10 cellular contexts compared by ENCODE assay signal in the genomic region with DNA sequence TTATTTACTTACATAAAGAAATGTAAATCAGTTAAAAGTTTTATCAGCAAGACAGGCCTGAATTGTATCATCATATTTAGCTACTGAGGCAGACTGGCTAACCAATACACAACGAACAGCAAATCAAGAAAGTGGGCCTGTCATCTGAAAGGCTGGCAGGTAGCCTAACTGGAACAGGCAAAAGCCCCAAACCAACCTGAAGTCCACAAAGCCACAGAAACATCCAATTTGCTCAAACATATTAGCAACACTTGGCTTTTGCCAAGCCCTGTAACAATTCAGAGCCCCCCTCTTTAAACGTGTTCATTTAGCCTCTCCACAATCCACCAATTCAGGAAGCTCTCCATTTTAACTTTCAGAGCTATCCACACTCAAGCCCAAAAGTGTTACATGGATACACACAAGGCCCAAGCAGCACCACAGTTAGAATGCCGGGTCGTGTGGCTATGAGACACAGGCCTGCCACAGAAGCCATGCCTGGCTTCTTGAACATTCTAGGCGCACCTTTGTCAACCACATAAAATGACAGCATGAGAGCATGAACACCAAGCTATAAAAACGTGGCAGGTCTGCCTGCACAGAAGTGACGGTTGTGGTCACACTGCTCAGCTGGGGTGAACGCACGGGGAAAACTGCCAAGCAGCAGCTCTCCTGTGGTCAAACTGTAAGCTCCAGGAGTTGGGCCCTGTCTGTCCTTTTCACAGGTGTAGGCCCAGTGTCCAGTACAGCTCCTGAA. TPM values are rescaled to one million over a fixed set of nuclear protein-coding genes. Genes with fewer than 3 reads are reported as not detected.
DNase-seq lines count a peak whose midpoint lies in the region; ATAC-seq, FAIRE-seq and TF ChIP-seq lines count a peak whose summit lies in the region.
"Had no signal": no experiment of that assay in that cellular context is flagged by ENCODE, and none has a peak within 500 bp of the region (broad histone marks: within the 10 kb centered on the region; RNA-seq: fewer than 3 reads in every experiment).

No MANE protein-coding gene starts in this region.

- H3K27me3 Mint-ChIP-seq in endothelial cell (ENCODE audit: unreplicated experiment), result peaks cover 9% of the 10 kb centered on the region

- H3K4me2 ChIP-seq in GM12878 (ENCODE audit: control insufficient read depth, insufficient read depth), result peak overlapping the region; percentile 75

- H3K9ac ChIP-seq in GM12878 (ENCODE audit: control insufficient read depth, insufficient read depth, low read length), result peak overlapping the region; percentile 7; the same call in 1 of the 2 replicates

- RAD21 ChIA-PET in GM12878 (lab: Charles Lee; ENCODE audit: unreplicated experiment), result interaction anchor here (1.0 to 16.7 kb wide), 11 partner anchors 8 to 101 kb away, joined by 3 to 265 read pairs (median 5); no protein-coding TSS in a partner anchor

- SMC1A ChIA-PET in GM12878 (lab: Charles Lee; ENCODE audit: uncharacterized antibody, unreplicated experiment), result interaction anchor here (0.7 to 21.3 kb wide), 12 partner anchors 9 to 85 kb away, joined by 3 to 444 read pairs (median 9); no protein-coding TSS in a partner anchor

- peak overlapping the region; percentile 61 for H3K27ac ChIP-seq in GM12878 (ENCODE audit: control insufficient read depth, insufficient read depth)

- H3K9me3 Mint-ChIP-seq in endothelial cell (ENCODE audit: unreplicated experiment), result no peaks in the 10 kb centered on the region

- TF ChIP-seq CTCF in GM12878 (IDR thresholded peaks at IDR 0.05 in 2 of 3, conservative IDR thresholded peaks at IDR 0.05 in 1 of 3; ENCODE audit: control insufficient read depth in 2 of 3, extremely low read depth in 1 of 3, insufficient read depth in 1 of 3, low read depth in 3 of 3, low read length in 3 of 3) (no peak), endothelial cell (IDR thresholded peaks at IDR 0.05; ENCODE audit: unreplicated experiment) (no peak)

- no peak overlapping the region; the same call in 1 of the 2 replicates for H3K4me3 ChIP-seq in GM12878
- H3K4me3 ChIP-seq: thoracic aorta had no signal

- CTCF ChIA-PET in GM12878 (lab: Yijun Ruan, JAX), result interaction anchor here (1.1 to 17.7 kb wide), 7 partner anchors 8 to 64 kb away, joined by 4 to 821 read pairs (median 10); no protein-coding TSS in a partner anchor

- ATAC-seq in GM21723 (IDR thresholded peaks at IDR 0.05; ENCODE audit: unreplicated experiment) (peak; percentile 48), GM12878 (peak; percentile 67)
- ATAC-seq: Panc1 had no signal

- peaks cover 44% of the 10 kb centered on the region for H3K4me1 Mint-ChIP-seq in endothelial cell (ENCODE audit: unreplicated experiment)

- no peaks in the 10 kb centered on the region for H4K20me1 ChIP-seq in GM12878 (ENCODE audit: control insufficient read depth, insufficient read depth)

- intact Hi-C loops in GM12878 (cut with micrococcal nuclease; ENCODE audit: unreplicated experiment), result loop anchor here (5.0 kb wide), 1 partner anchor 104 kb away; no protein-coding TSS in a partner anchor

- WGBS in GM12878 (ENCODE audit: insufficient coverage, insufficient replicate concordance, low lambda C conversion rate, missing lambda C conversion rate), result 76% methylated on average over 9 of the region's 9 CpGs

- in situ Hi-C loops in GM12878 (cut with MboI), result no loop called here

- no TSS peak for BruUV-seq in GM12878 (replicated peaks; lab: Mats Ljungman, UMichigan)

- no peak overlapping the region for H3K27ac Mint-ChIP-seq in endothelial cell (ENCODE audit: unreplicated experiment)

- FAIRE-seq in GM12878 (lab: Jason Lieb, UNC), result no peak

- peak; percentile 70 to 79 for TF ChIP-seq EP300 in GM12878 (IDR thresholded peaks at IDR 0.05; ENCODE audit: borderline replicate concordance in 1 of 2, control insufficient read depth in 1 of 2, low read depth in 2 of 2, low read length in 2 of 2)

- peaks cover 0 to 9% of the 10 kb centered on the region in 2 experiments; a peak in 3 of 4 replicates for H3K36me3 ChIP-seq in GM12878 (ENCODE audit: control insufficient read depth in 2 of 2, insufficient read depth in 2 of 2, low read length in 1 of 2)

- peak; percentile 26; the same call in 1 of the 2 replicates for TF ChIP-seq POLR2A in GM12878 (IDR thresholded peaks at IDR 0.05; ENCODE audit: low read depth, low read length)

- H3K4me1 ChIP-seq in GM12878 (ENCODE audit: control insufficient read depth, insufficient read depth, low read length), result peaks cover 36% of the 10 kb centered on the region

- H3K27me3 ChIP-seq in GM12878 (replicated peaks in 1 of 2; ENCODE audit: control insufficient read depth in 2 of 2, insufficient read depth in 2 of 2, low read length in 1 of 2), result no peaks in the 10 kb centered on the region

- DNase-seq in RPMI8226 (peak; percentile 12), GM12878 (ENCODE audit: low read depth, low spot score) (peak; percentile 44), NCI-H345 treated with DMSO at 0.1 percent for 48 hours (lab: John Stamatoyannopoulos, UW; ENCODE audit: unreplicated experiment) (no peak), hippocampal formation (lab: John Stamatoyannopoulos, UW) (no peak), A172 (ENCODE audit: low spot score) (no peak), endothelial cell (ENCODE audit: low spot score) (no peak)
- peak in 5 of 6 experiments; percentile 11 to 47 (median 37) for DNase-seq in stimulated activated naive CD4-positive, alpha-beta T cell (lab: John Stamatoyannopoulos, UW)

- H2AFZ ChIP-seq in GM12878 (ENCODE audit: control insufficient read depth, low read depth, low read length), result peak overlapping the region; percentile 32; the same call in 1 of the 2 replicates

- TF ChIP-seq RAD21 in GM12878 (IDR thresholded peaks at IDR 0.05; ENCODE audit: insufficient read depth, low read depth, low read length), result no peak

- H3K4me3 Mint-ChIP-seq in endothelial cell (ENCODE audit: unreplicated experiment), result no peak overlapping the region

- no peaks in the 10 kb centered on the region for H3K9me3 ChIP-seq in GM12878 (replicated peaks; ENCODE audit: control insufficient read depth, insufficient read depth, low read length)
- H3K9me3 ChIP-seq: thoracic aorta had no signal

- peaks cover 24% of the 10 kb centered on the region for H3K36me3 Mint-ChIP-seq in endothelial cell (ENCODE audit: low read depth, unreplicated experiment)

- peaks cover 2% of the 10 kb centered on the region for H3K79me2 ChIP-seq in GM12878 (ENCODE audit: control insufficient read depth, insufficient read depth, low read length)

- POLR2A ChIA-PET in GM12878 (lab: Charles Lee), result interaction anchor here (0.7 to 22.9 kb wide), 7 partner anchors 11 to 35 kb away, joined by 3 to 620 read pairs (median 8); no protein-coding TSS in a partner anchor

TF ChIP-seq in GM12878, 131 proteins besides CTCF, POLR2A, EP300 and RAD21 (continues in another document):
- TF ChIP-seq POU2F2 (IDR thresholded peaks at IDR 0.05; ENCODE audit: borderline replicate concordance, low read depth, low read length) (no peak), ZBED1 (IDR thresholded peaks at IDR 0.05; ENCODE audit: borderline replicate concordance) (no peak), EED (IDR thresholded peaks at IDR 0.05; ENCODE audit: low read depth) (peak; percentile 60; the same call in 1 of the 2 replicates), TARDBP (IDR thresholded peaks at IDR 0.05; ENCODE audit: borderline replicate concordance) (peak; percentile 66; the same call in 1 of the 2 replicates), RUNX3 (IDR thresholded peaks at IDR 0.05; ENCODE audit: low read length) (peak; percentile 95), RFX5 (IDR thresholded peaks at IDR 0.05; ENCODE audit: low read depth, low read length) (no peak), EZH2 (IDR thresholded peaks at IDR 0.05; ENCODE audit: borderline replicate concordance, control insufficient read depth, low read depth, low read length) (no peak), HDAC6 (IDR thresholded peaks at IDR 0.05; ENCODE audit: unreplicated experiment) (no peak), SRF (IDR thresholded peaks at IDR 0.05; ENCODE audit: low read depth in 2 of 2, low read length in 2 of 2) (no peak), MEF2A (IDR thresholded peaks at IDR 0.05; ENCODE audit: insufficient read depth, low read depth, low read length) (no peak), NFYA (IDR thresholded peaks at IDR 0.05; ENCODE audit: borderline replicate concordance, low read depth, low read length) (no peak)
- TF ChIP-seq, protein P1, sequence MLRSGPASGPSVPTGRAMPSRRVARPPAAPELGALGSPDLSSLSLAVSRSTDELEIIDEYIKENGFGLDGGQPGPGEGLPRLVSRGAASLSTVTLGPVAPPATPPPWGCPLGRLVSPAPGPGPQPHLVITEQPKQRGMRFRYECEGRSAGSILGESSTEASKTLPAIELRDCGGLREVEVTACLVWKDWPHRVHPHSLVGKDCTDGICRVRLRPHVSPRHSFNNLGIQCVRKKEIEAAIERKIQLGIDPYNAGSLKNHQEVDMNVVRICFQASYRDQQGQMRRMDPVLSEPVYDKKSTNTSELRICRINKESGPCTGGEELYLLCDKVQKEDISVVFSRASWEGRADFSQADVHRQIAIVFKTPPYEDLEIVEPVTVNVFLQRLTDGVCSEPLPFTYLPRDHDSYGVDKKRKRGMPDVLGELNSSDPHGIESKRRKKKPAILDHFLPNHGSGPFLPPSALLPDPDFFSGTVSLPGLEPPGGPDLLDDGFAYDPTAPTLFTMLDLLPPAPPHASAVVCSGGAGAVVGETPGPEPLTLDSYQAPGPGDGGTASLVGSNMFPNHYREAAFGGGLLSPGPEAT (IDR thresholded peaks at IDR 0.05; ENCODE audit: low read depth), result peak; percentile 77; the same call in 1 of the 2 replicates

RNA-seq across cellular contexts. Expression of a gene that starts 49.3 kb away (rescaled TPM):
- total RNA-seq in GM12878 (2013; cell fraction: nucleolus; rRNA removed), result 0.22 TPM in 1 of 2 replicates, not detected in the other
- not detected in 2 replicates for total RNA-seq in GM12878 (2014; rRNA removed)
- total RNA-seq in GM12878 (2014; rRNA removed; fragmentation: Illumina TruSeq; extraction: Trizol), result not detected in 2 replicates
- total RNA-seq in GM12878 (2021), result 0.08 TPM in 1 of 2 replicates, not detected in the other
- not detected for polyA plus RNA-seq in GM12878 (2011; ENCODE audit: low read depth)
- polyA plus RNA-seq in GM12878 (2011; rRNA removed), result under 0.01 and 0.03 TPM in 2 replicates
- 0.02 and 0.03 TPM in 2 replicates for polyA plus RNA-seq in GM12878 (2011; cell fraction: cytosol; rRNA removed)
- polyA plus RNA-seq in GM12878 (2011; cell fraction: nucleus; rRNA removed), result 0.01 TPM in 1 of 2 replicates, not detected in the other
- polyA plus RNA-seq in GM12878 (2012), result not detected in 2 replicates
- not detected in 2 replicates for polyA plus RNA-seq in GM12878 (2014; fragmentation: Illumina TruSeq; extraction: Trizol)
- under 1 TPM in 1 of 2 experiments, not detected in 1; 0.02 TPM for polyA plus RNA-seq in GM12878 (2014; fragmentation: Nextera tagmentation; extraction: Ambion mirVana)
- 0.03 and 0.05 TPM in 2 replicates for polyA plus RNA-seq in GM12878 (2014; rRNA removed)
- not detected for polyA plus RNA-seq in GM12878 (2016; fragmentation: Nextera tagmentation; extraction: Ambion mirVana)
- under 0.01 TPM in 1 of 2 replicates, not detected in the other for polyA minus RNA-seq in GM12878 (2011; rRNA and poly(A)+ RNA removed)
- not detected in 2 replicates for polyA minus RNA-seq in GM12878 (2011; cell fraction: cytosol; rRNA and poly(A)+ RNA removed)
- under 0.01 TPM in 2 replicates for polyA minus RNA-seq in GM12878 (2011; cell fraction: nucleus; rRNA and poly(A)+ RNA removed)
- 0.22 and 0.76 TPM in 2 replicates for total RNA-seq in A172 (2014; rRNA removed; shearing (Covaris generic))
- 277 TPM for total RNA-seq in endothelial cell (ENCODE audit: unreplicated experiment)

Comparison
In these comparisons a context has a peak if more than half of its experiments do, and no peak if none do; other contexts are left out.
1. DNase-seq: peak in RPMI8226 (single experiment), GM12878 (single experiment) and stimulated activated naive CD4-positive, alpha-beta T cell (5 of 6); none in NCI-H345 treated with DMSO at 0.1 percent for 48 hours (single experiment), hippocampal formation (0 of 2), A172 (single experiment) and endothelial cell (single experiment).
2. RNA of a gene that starts 49.3 kb away (total RNA-seq): 277 TPM in endothelial cell (single experiment); 0.22 to 0.76 TPM in A172 and 0.08 to 0.22 TPM in GM12878; every median in the first group is over 100 times any median in the second.